In the genomic region with DNA sequence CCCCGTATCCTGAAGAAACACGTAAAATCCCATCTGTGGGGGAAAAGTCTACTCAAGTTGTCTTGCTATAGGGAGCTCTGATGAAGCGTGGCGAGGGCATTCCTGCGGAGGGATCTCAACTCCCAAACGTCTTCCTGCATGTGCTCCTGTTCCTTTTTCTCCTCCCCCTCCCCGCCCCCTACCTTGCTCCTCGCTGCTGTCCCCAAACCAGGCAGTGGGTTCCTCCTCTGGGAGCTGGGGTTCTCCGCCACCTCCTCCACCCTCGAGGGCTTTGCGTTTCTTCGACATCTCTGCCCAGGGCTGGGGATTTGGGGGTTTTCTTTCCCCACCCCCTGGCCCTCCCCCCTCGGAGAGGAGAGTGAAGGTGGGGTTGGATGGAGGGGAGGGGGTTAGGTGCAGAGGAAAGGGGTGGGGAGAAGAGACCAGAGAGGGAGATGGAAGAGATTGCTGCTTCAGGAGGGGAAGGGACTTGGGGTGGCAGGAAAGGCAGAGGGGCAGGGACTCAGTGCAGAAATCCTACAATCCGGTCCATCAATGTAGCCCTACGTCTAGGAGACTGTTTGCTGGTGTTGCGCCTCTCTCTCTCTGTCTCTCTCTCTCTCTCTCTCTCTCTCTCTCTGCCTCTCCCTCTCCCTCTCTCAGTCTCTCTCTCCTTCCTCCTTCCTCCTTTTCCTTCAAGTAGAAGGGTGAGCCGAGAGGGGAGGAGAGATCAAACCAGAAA, we compare ENCODE assay signal across 17 cellular contexts.
DNase-seq lines count a peak whose midpoint lies in the region; ATAC-seq, FAIRE-seq and TF ChIP-seq lines count a peak whose summit lies in the region.
"Had no signal": no experiment of that assay in that cellular context is flagged by ENCODE, and none has a peak within 500 bp of the region (broad histone marks: within the 10 kb centered on the region; RNA-seq: fewer than 3 reads in every experiment).

No MANE protein-coding gene starts in this region.

- H4K5ac ChIP-seq in IMR-90 (ENCODE audit: low read depth, low read length) (peak overlapping the region; percentile 34; the same call in 1 of the 2 replicates), H1 (ENCODE audit: insufficient read length, low read depth, low read length) (no peak overlapping the region)

- H3K9me3 Mint-ChIP-seq in nephron = peaks cover 3% of the 10 kb centered on the region
- H3K9me3 Mint-ChIP-seq: effector memory CD8-positive, alpha-beta T cell; stimulated activated memory B cell treated with anti-CD40 and anti-IgM and Interleukin-4, amounts not matched to agents 10 μg/mL and 1 μg/mL and 100 μg/mL, for 72 hours had no signal

- H3K79me2 ChIP-seq in H1 (ENCODE audit: control insufficient read depth in 1 of 2, insufficient read depth in 2 of 2, low read length in 2 of 2) = no peaks in the 10 kb centered on the region

- no peak overlapping the region for H2BK120ac ChIP-seq in IMR-90 (ENCODE audit: low read depth, low read length)
- H2BK120ac ChIP-seq in H1 (replicated peaks; ENCODE audit: low read depth, low read length) = no peak overlapping the region

- H3K18ac ChIP-seq in IMR-90 (ENCODE audit: low read depth, low read length) (peak overlapping the region; percentile 73), H1 (ENCODE audit: extremely low read depth, low read length) (no peak overlapping the region)

- no peak overlapping the region for H3K14ac ChIP-seq in IMR-90 (replicated peaks; ENCODE audit: low read depth, low read length)
- no peak overlapping the region for H3K14ac ChIP-seq in H1 (ENCODE audit: insufficient read length)

- DNase-seq in AG04450 (ENCODE audit: low read depth, low spot score) (no peak), IMR-90 (no peak), H1 (ENCODE audit: low read depth in 1 of 2, low spot score in 2 of 2) (peak in 1 of 2 experiments; percentile 61), NK-92 (lab: John Stamatoyannopoulos, UW; ENCODE audit: unreplicated experiment) (no peak), H54 (ENCODE audit: insufficient read length, low spot score) (no peak)
- DNase-seq: activated CD4-positive, alpha-beta T cell treated with anti-CD3 and anti-CD28 coated beads for 1 hour; effector memory CD8-positive, alpha-beta T cell; NCI-H1048; NCI-H446; PC-3 had no signal

- H3K27me3 ChIP-seq in AG04450 (ENCODE audit: control insufficient read depth, insufficient read depth, low read length) (no peaks in the 10 kb centered on the region), IMR-90 (ENCODE audit: control insufficient read depth, insufficient read depth, low read length) (no peaks in the 10 kb centered on the region), H1 (replicated peaks in 1 of 4; ENCODE audit: control insufficient read depth in 3 of 4, extremely low read depth in 1 of 4, insufficient read depth in 3 of 4, low read length in 3 of 4) (peaks cover 58 to 73% (median 68%) of the 10 kb centered on the region in 4 experiments)

- H3K4me2 ChIP-seq in IMR-90 (ENCODE audit: low read depth, low read length) = peak overlapping the region; percentile 53
- peak overlapping the region; percentile 91 to 95 for H3K4me2 ChIP-seq in H1 (ENCODE audit: insufficient read depth in 1 of 2, low read depth in 2 of 2, low read length in 2 of 2)

- H2AFZ ChIP-seq in IMR-90 (replicated peaks; ENCODE audit: low read length, poor library complexity) (peak overlapping the region; percentile 30), H1 (ENCODE audit: low read length) (peak overlapping the region; percentile 10; the same call in 1 of the 2 replicates)

- CTCF ChIA-PET in AG04450 (lab: Charles Lee) = interaction anchor here (1.1 to 1.3 kb wide), 3 partner anchors 17 to 120 kb away, joined by 3 to 4 read pairs (median 3); no protein-coding TSS in a partner anchor
- CTCF ChIA-PET in IMR-90 (lab: Yijun Ruan, JAX) = no interaction called here
- CTCF ChIA-PET in H1 (lab: Charles Lee; ENCODE audit: partially characterized antibody) = interaction anchor here (0.7 to 2.9 kb wide), 6 partner anchors 22 to 111 kb away, joined by 3 to 10 read pairs (median 4); no protein-coding TSS in a partner anchor

- no peak overlapping the region; the same call in 1 of the 2 replicates for H3K56ac ChIP-seq in IMR-90 (ENCODE audit: extremely low read depth, insufficient read depth, low read length)
- H3K56ac ChIP-seq in H1 (replicated peaks; ENCODE audit: insufficient read length, low read depth, low read length) = no peak overlapping the region

- H3K4me3 ChIP-seq in AG04450 (ENCODE audit: low read depth, low read length) = peak overlapping the region; percentile 70
- H3K4me3 ChIP-seq in IMR-90 (ENCODE audit: insufficient read depth, low read depth, low read length) = peak overlapping the region; percentile 58
- peak overlapping the region in 3 of 4 experiments; percentile 19 to 62 (median 56); a peak in 5 of 8 replicates for H3K4me3 ChIP-seq in H1 (ENCODE audit: extremely low read depth in 1 of 4, insufficient read depth in 2 of 4, low read depth in 3 of 4, low read length in 4 of 4)

- H2BK20ac ChIP-seq in IMR-90 (ENCODE audit: low read depth, low read length) = no peak overlapping the region
- no peak overlapping the region for H2BK20ac ChIP-seq in H1 (ENCODE audit: low read length)

- dilution Hi-C loops in IMR-90 (cut with HindIII; ENCODE audit: low sequenced_read_pairs, unreplicated experiment) = no loop called here

- H3K4me1 ChIP-seq in IMR-90 (ENCODE audit: control insufficient read depth, insufficient read depth, low read length) (peaks cover 10% of the 10 kb centered on the region), H1 (replicated peaks in 1 of 4; ENCODE audit: control insufficient read depth in 3 of 4, insufficient read depth in 4 of 4, low read length in 3 of 4) (peaks cover 4 to 16% (median 11%) of the 10 kb centered on the region in 4 experiments)

- H4K91ac ChIP-seq in IMR-90 (ENCODE audit: insufficient read depth, low read depth, low read length) (peak overlapping the region; percentile 40; the same call in 1 of the 2 replicates), H1 (replicated peaks; ENCODE audit: insufficient read length, low read length) (no peak overlapping the region)

- H3K36me3 ChIP-seq in IMR-90 (ENCODE audit: control insufficient read depth, insufficient read depth, low read length) = peaks cover 3% of the 10 kb centered on the region; the same call in 1 of the 2 replicates
- no peaks in the 10 kb centered on the region for H3K36me3 ChIP-seq in H1 (ENCODE audit: control insufficient read depth in 2 of 4, insufficient read depth in 4 of 4, low read length in 3 of 4)

- H3K23me2 ChIP-seq in H1 (ENCODE audit: low read depth, low read length) = peaks cover 24% of the 10 kb centered on the region

- peaks cover 35% of the 10 kb centered on the region for H3K4me1 Mint-ChIP-seq in nephron

- H3K9me1 ChIP-seq in IMR-90 (ENCODE audit: insufficient read depth, low read length) = no peaks in the 10 kb centered on the region

- POLR2A ChIA-PET in AG04450 (lab: Yijun Ruan, JAX) = interaction anchor here (1.3 kb wide), 1 partner anchor 61 kb away, joined by 3 read pairs; no protein-coding TSS in a partner anchor
- POLR2A ChIA-PET in IMR-90 (lab: Charles Lee; ENCODE audit: unreplicated experiment) = no interaction called here
- POLR2A ChIA-PET in H1 (lab: Charles Lee; ENCODE audit: partially characterized antibody) = no interaction called here

- in situ Hi-C loops in IMR-90 (cut with MboI; ENCODE audit: low sequenced_read_pairs) = loop anchor here (5.0 kb wide), 1 partner anchor 111 kb away; no protein-coding TSS in a partner anchor

- H3K4me3 Mint-ChIP-seq in nephron = peak overlapping the region; percentile 87 to 89 (median 87)
- H3K4me3 Mint-ChIP-seq: B cell; effector memory CD8-positive, alpha-beta T cell; stimulated activated memory B cell treated with anti-CD40 and anti-IgM and Interleukin-4, amounts not matched to agents 10 μg/mL and 1 μg/mL and 100 μg/mL, for 72 hours had no signal

- H2BK5ac ChIP-seq in IMR-90 (ENCODE audit: low read depth, low read length, poor library complexity, severe bottlenecking) (peak overlapping the region; percentile 43), H1 (ENCODE audit: low read depth, low read length) (no peak overlapping the region)

- H2AK5ac ChIP-seq in IMR-90 (ENCODE audit: low read depth, low read length) (peak overlapping the region; percentile 31; the same call in 1 of the 2 replicates), H1 (ENCODE audit: low read depth, low read length) (no peak overlapping the region)

- peaks cover 88% of the 10 kb centered on the region for H3K27me3 Mint-ChIP-seq in nephron (ENCODE audit: low read depth)

- H4K20me1 ChIP-seq in IMR-90 (ENCODE audit: insufficient read depth, low read length) (peaks cover 6% of the 10 kb centered on the region; the same call in 1 of the 2 replicates), H1 (replicated peaks in 1 of 2; ENCODE audit: control insufficient read depth in 1 of 2, insufficient read depth in 2 of 2, low read length in 2 of 2) (peaks cover 0 to 13% of the 10 kb centered on the region in 2 experiments)

- TF ChIP-seq RAD21 in IMR-90 (IDR thresholded peaks at IDR 0.05; ENCODE audit: low read length) (no peak), H1 (IDR thresholded peaks at IDR 0.05 in 1 of 2, conservative IDR thresholded peaks at IDR 0.05 in 1 of 2; ENCODE audit: low read depth in 2 of 2, low read length in 2 of 2) (no peak)

- WGBS in IMR-90 (ENCODE audit: extremely low coverage in 2 of 2, insufficient read length in 1 of 2), 2 experiments = no CpG with 5 or more reads among the region's 17 CpGs
- 9% methylated on average over 7 of the region's 17 CpGs; no CpG with 5 or more reads in 1 of the 2 experiments for WGBS in H1 (ENCODE audit: extremely low coverage in 1 of 2, insufficient coverage in 1 of 2, insufficient read length in 1 of 2, insufficient replicate concordance in 2 of 2, low coverage in 1 of 2, low lambda C conversion rate in 2 of 2, missing lambda C conversion rate in 1 of 2), 2 experiments

- TF ChIP-seq CTCF in AG04450 (IDR thresholded peaks at IDR 0.05; ENCODE audit: low read depth, low read length) (no peak), IMR-90 (conservative IDR thresholded peaks at IDR 0.05; ENCODE audit: low read depth, low read length) (no peak), H1 (IDR thresholded peaks at IDR 0.05; ENCODE audit: control extremely low read depth in 1 of 3, insufficient read depth in 1 of 3, low read depth in 1 of 3, low read length in 3 of 3) (no peak), nephron (IDR thresholded peaks at IDR 0.05; ENCODE audit: unreplicated experiment in 3 of 3) (no peak)

- H3K4ac ChIP-seq in IMR-90 (ENCODE audit: low read depth, low read length) = no peak overlapping the region
- no peak overlapping the region for H3K4ac ChIP-seq in H1 (replicated peaks; ENCODE audit: insufficient read length, low read depth, low read length)

- H3K79me1 ChIP-seq in IMR-90 (ENCODE audit: low read depth in 1 of 2, low read length in 2 of 2) (peaks cover 0 to 12% of the 10 kb centered on the region in 2 experiments; a peak in 1 of 4 replicates), H1 (ENCODE audit: low read depth, low read length) (no peaks in the 10 kb centered on the region)

- H3K27ac ChIP-seq in AG04450 (ENCODE audit: low read depth, low read length) = no peak overlapping the region
- peak overlapping the region; percentile 54 for H3K27ac ChIP-seq in IMR-90 (ENCODE audit: insufficient read depth, low read length)
- H3K27ac ChIP-seq in H1 (ENCODE audit: low read depth, low read length) = no peak overlapping the region

- no peak overlapping the region for H2BK12ac ChIP-seq in H1 (ENCODE audit: low read depth, low read length)

- H3K9me3 ChIP-seq in AG04450 (ENCODE audit: control insufficient read depth, insufficient read depth, low read length) (peaks cover 3% of the 10 kb centered on the region; the same call in 1 of the 2 replicates), IMR-90 (ENCODE audit: control insufficient read depth, insufficient read depth, low read length) (no peaks in the 10 kb centered on the region), H1 (ENCODE audit: insufficient read depth in 2 of 2, low read depth in 1 of 2, low read length in 1 of 2) (no peaks in the 10 kb centered on the region)

- H4K8ac ChIP-seq in IMR-90 (ENCODE audit: low read depth in 2 of 2, low read length in 2 of 2) = peak overlapping the region in 1 of 2 experiments; percentile 27; a peak in 2 of 4 replicates
- no peak overlapping the region for H4K8ac ChIP-seq in H1 (ENCODE audit: extremely low read depth, insufficient read depth, low read length)

- FAIRE-seq in H1 (lab: Jason Lieb, UNC) (no peak), H54 (lab: Jason Lieb, UNC) (no peak)
- FAIRE-seq: GM12892 had no signal

- ATAC-seq in IMR-90 (ENCODE audit: low read depth) (no peak), HG03460 (IDR thresholded peaks at IDR 0.05; ENCODE audit: unreplicated experiment) (no peak), GM19328 (IDR thresholded peaks at IDR 0.05; ENCODE audit: unreplicated experiment) (no peak)
- ATAC-seq: effector memory CD8-positive, alpha-beta T cell; PC-3; stimulated activated memory B cell treated with anti-CD40 and anti-IgM and Interleukin-4, amounts not matched to agents 10 μg/mL and 1 μg/mL and 100 μg/mL, for 72 hours had no signal

- H2AK9ac ChIP-seq in IMR-90 (replicated peaks; ENCODE audit: low read depth, low read length, poor library complexity) = no peak overlapping the region

- BruUV-seq in IMR-90 (replicated peaks; lab: Mats Ljungman, UMichigan) = no TSS peak

- H3K36me3 Mint-ChIP-seq in nephron (ENCODE audit: low read depth) = no peaks in the 10 kb centered on the region
- H3K36me3 Mint-ChIP-seq: stimulated activated memory B cell treated with anti-CD40 and anti-IgM and Interleukin-4, amounts not matched to agents 10 μg/mL and 1 μg/mL and 100 μg/mL, for 72 hours had no signal

- no peak overlapping the region for H3K27ac Mint-ChIP-seq in nephron
- H3K27ac Mint-ChIP-seq: B cell; effector memory CD8-positive, alpha-beta T cell; progenitor cell of endocrine pancreas; stimulated activated memory B cell treated with anti-CD40 and anti-IgM and Interleukin-4, amounts not matched to agents 10 μg/mL and 1 μg/mL and 100 μg/mL, for 72 hours had no signal

- TF ChIP-seq POLR2A in IMR-90 (IDR thresholded peaks at IDR 0.05; ENCODE audit: low read depth, low read length) (peak; percentile 57), H1 (IDR thresholded peaks at IDR 0.05; ENCODE audit: control extremely low read depth in 1 of 2, low read depth in 2 of 2, low read length in 2 of 2) (no peak), H54 (IDR thresholded peaks at IDR 0.05; ENCODE audit: low read depth, low read length) (no peak)

- H3K9ac ChIP-seq in IMR-90 (ENCODE audit: low read depth, low read length) (peak overlapping the region; percentile 61), H1 (replicated peaks in 1 of 4; ENCODE audit: extremely low read depth in 1 of 4, low read depth in 3 of 4, low read length in 3 of 4) (no peak overlapping the region)

- intact Hi-C loops in IMR-90 (cut with micrococcal nuclease) = loop anchor here (5.0 kb wide), 2 partner anchors 74 to 91 kb away; no protein-coding TSS in a partner anchor

- H3K23ac ChIP-seq in IMR-90 (ENCODE audit: low read depth, low read length) = 0 out of 2 replicates have a peak overlapping the region, but pooled peaks have one; percentile 24
- H3K23ac ChIP-seq in H1 (ENCODE audit: insufficient read length) = no peak overlapping the region

- no peak for TF ChIP-seq EP300 in H1 (IDR thresholded peaks at IDR 0.05; ENCODE audit: borderline replicate concordance in 1 of 2, low read depth in 2 of 2, low read length in 2 of 2)

- H2BK15ac ChIP-seq in IMR-90 (ENCODE audit: low read depth, low read length) (0 out of 3 replicates have a peak overlapping the region, but pooled peaks have one; percentile 33), H1 (ENCODE audit: low read length) (no peak overlapping the region)
